8 cellular contexts compared by ENCODE assay signal in genomic region chr11:61917357-61918109, GRCh38. TPM values are rescaled to one million over a fixed set of nuclear protein-coding genes. Genes with fewer than 3 reads are reported as not detected.
DNase-seq lines count a peak whose midpoint lies in the region; ATAC-seq and TF ChIP-seq lines count a peak whose summit lies in the region.

TSS of gene RAB3IL1 (minus strand) at chr11:61917566. CDS start at chr11:61917367, 199 bp downstream.

- no peaks in the 10 kb centered on the region for H3K9me3 Mint-ChIP-seq in activated T-helper 1 cell treated with anti-CD3 and anti-CD28 coated beads, Interleukin-12 subunit alpha, Interleukin-12 subunit beta, Interleukin-2, Interleukin-4 antibody, amounts not matched to agents 30 ng/mL and 10 ng/mL and 1 ng/mL, durations not matched to agents 14 hours and 24 hours and 36 hours
- no peaks in the 10 kb centered on the region for H3K9me3 Mint-ChIP-seq in neural crest cell

- no peak for TF ChIP-seq POLR2A in HCT116 (IDR thresholded peaks at IDR 0.05; ENCODE audit: borderline replicate concordance, extremely low read depth, insufficient read depth, insufficient read length)
- TF ChIP-seq POLR2A in gastroesophageal sphincter (IDR thresholded peaks at IDR 0.05): peak; percentile 32 to 51

- no peak for TF ChIP-seq CTCF in HCT116 (IDR thresholded peaks at IDR 0.05 in 2 of 3, conservative IDR thresholded peaks at IDR 0.05 in 1 of 3; ENCODE audit: borderline replicate concordance in 1 of 3, insufficient read depth in 1 of 3, low read depth in 2 of 3, low read length in 2 of 3)
- peak in 2 of 4 experiments; percentile 8 to 11 for TF ChIP-seq CTCF in gastroesophageal sphincter (IDR thresholded peaks at IDR 0.05)
- no peak for TF ChIP-seq CTCF in neural crest cell (conservative IDR thresholded peaks at IDR 0.05)

- H3K9me3 ChIP-seq in HCT116 (ENCODE audit: control insufficient read depth in 1 of 2, insufficient read depth in 1 of 2, low read depth in 1 of 2, low read length in 2 of 2) (no peaks in the 10 kb centered on the region), gastroesophageal sphincter (no peaks in the 10 kb centered on the region)

- ATAC-seq in HCT116 (peak; percentile 86), gastroesophageal sphincter (peak; percentile 85), HG03520 (IDR thresholded peaks at IDR 0.05; ENCODE audit: unreplicated experiment) (no peak)

- CTCF ChIA-PET in HCT116 (lab: Charles Lee): interaction anchor here (0.7 kb wide), 1 partner anchor 190 kb away, joined by 3 read pairs; no protein-coding TSS in a partner anchor

- no TSS peak for BruUV-seq in HCT116 (replicated peaks; lab: Mats Ljungman, UMichigan)

- RAD21 ChIA-PET in HCT116 (lab: Charles Lee; ENCODE audit: low non-redundant PET in 1 of 2, low total read pairs in 2 of 2, uncharacterized antibody in 2 of 2, unreplicated experiment in 2 of 2): no interaction called here

- H3K4me3 ChIP-seq in HCT116 (replicated peaks in 1 of 2; ENCODE audit: low read depth in 1 of 2, low read length in 2 of 2) (peak within 1 kb of the TSS; percentile 51 to 64), gastroesophageal sphincter (peak within 1 kb of the TSS; percentile 45 to 82)

- H3K4me1 Mint-ChIP-seq in activated T-helper 1 cell treated with anti-CD3 and anti-CD28 coated beads, Interleukin-12 subunit alpha, Interleukin-12 subunit beta, Interleukin-2, Interleukin-4 antibody, amounts not matched to agents 30 ng/mL and 10 ng/mL and 1 ng/mL, durations not matched to agents 14 hours and 24 hours and 36 hours (ENCODE audit: low read depth): peaks cover 11% of the 10 kb centered on the region
- peaks cover 10% of the 10 kb centered on the region for H3K4me1 Mint-ChIP-seq in neural crest cell

- peak within 1 kb of the TSS; percentile 88 for H3K4me2 ChIP-seq in HCT116 (ENCODE audit: low read length)

- no peaks in the 10 kb centered on the region for H3K79me2 ChIP-seq in HCT116 (ENCODE audit: insufficient read depth, low read length)

- H3K36me3 ChIP-seq in HCT116 (ENCODE audit: control insufficient read depth in 1 of 2, insufficient read depth in 2 of 2, low read length in 2 of 2): no peaks in the 10 kb centered on the region
- no peaks in the 10 kb centered on the region for H3K36me3 ChIP-seq in gastroesophageal sphincter

- no peak for TF ChIP-seq RAD21 in HCT116 (IDR thresholded peaks at IDR 0.05; ENCODE audit: low read depth)

- peaks cover 4% of the 10 kb centered on the region for H3K36me3 Mint-ChIP-seq in activated T-helper 1 cell treated with anti-CD3 and anti-CD28 coated beads, Interleukin-12 subunit alpha, Interleukin-12 subunit beta, Interleukin-2, Interleukin-4 antibody, amounts not matched to agents 30 ng/mL and 10 ng/mL and 1 ng/mL, durations not matched to agents 14 hours and 24 hours and 36 hours (ENCODE audit: low read depth)
- no peaks in the 10 kb centered on the region for H3K36me3 Mint-ChIP-seq in neural crest cell (ENCODE audit: low read depth)

- POLR2A ChIA-PET in HCT116 (lab: Charles Lee): interaction anchor here (0.6 kb wide), 1 partner anchor 54 kb away, joined by 3 read pairs; no protein-coding TSS in a partner anchor

- peak within 1 kb of the TSS; percentile 33; the same call in 1 of the 2 replicates for H3K27ac ChIP-seq in HCT116 (ENCODE audit: low read depth, low read length)
- H3K27ac ChIP-seq in gastroesophageal sphincter: peak within 1 kb of the TSS in 3 of 4 donors; percentile 72 to 85 (median 82)

- H3K27me3 ChIP-seq in HCT116 (ENCODE audit: insufficient read depth, low read length) (no peaks in the 10 kb centered on the region), gastroesophageal sphincter (peaks cover 24% of the 10 kb centered on the region)

- peaks cover 41% of the 10 kb centered on the region for H3K27me3 Mint-ChIP-seq in activated T-helper 1 cell treated with anti-CD3 and anti-CD28 coated beads, Interleukin-12 subunit alpha, Interleukin-12 subunit beta, Interleukin-2, Interleukin-4 antibody, amounts not matched to agents 30 ng/mL and 10 ng/mL and 1 ng/mL, durations not matched to agents 14 hours and 24 hours and 36 hours (ENCODE audit: insufficient read depth)
- H3K27me3 Mint-ChIP-seq in neural crest cell (ENCODE audit: low read depth): peaks cover 63% of the 10 kb centered on the region

- peak within 1 kb of the TSS; percentile 83 for H3K4me3 Mint-ChIP-seq in activated T-helper 1 cell treated with anti-CD3 and anti-CD28 coated beads, Interleukin-12 subunit alpha, Interleukin-12 subunit beta, Interleukin-2, Interleukin-4 antibody, amounts not matched to agents 30 ng/mL and 10 ng/mL and 1 ng/mL, durations not matched to agents 14 hours and 24 hours and 36 hours
- peak within 1 kb of the TSS; percentile 83 for H3K4me3 Mint-ChIP-seq in neural crest cell

- H4K20me1 ChIP-seq in HCT116 (ENCODE audit: insufficient read depth): no peaks in the 10 kb centered on the region

- intact Hi-C loops in HCT116 (cut with micrococcal nuclease): no loop called here
- intact Hi-C loops in activated T-helper 1 cell treated with anti-CD3 and anti-CD28 coated beads, Interleukin-12 subunit alpha, Interleukin-12 subunit beta, Interleukin-2, Interleukin-4 antibody, amounts not matched to agents 30 ng/mL and 10 ng/mL and 1 ng/mL, durations not matched to agents 14 hours and 24 hours and 36 hours (cut with micrococcal nuclease): no loop called here

- H3K9me2 ChIP-seq in HCT116 (ENCODE audit: insufficient read depth): no peaks in the 10 kb centered on the region

- no peak for TF ChIP-seq EP300 in gastroesophageal sphincter (IDR thresholded peaks at IDR 0.05)

- peak; percentile 94 for DNase-seq in AG20443 (ENCODE audit: low spot score)
- DNase-seq in HCT116 (ENCODE audit: low read depth, low spot score): no peak
- no peak for DNase-seq in activated T-helper 1 cell treated with anti-CD3 and anti-CD28 coated beads, Interleukin-12 subunit alpha, Interleukin-12 subunit beta, Interleukin-2, Interleukin-4 antibody, amounts not matched to agents 30 ng/mL and 10 ng/mL and 1 ng/mL, durations not matched to agents 14 hours and 24 hours and 36 hours (ENCODE audit: low spot score)
- peak; percentile 47 for DNase-seq in neural crest cell (ENCODE audit: low read depth, low spot score)
- no peak for DNase-seq in SHP77 (lab: John Stamatoyannopoulos, UW)
- DNase-seq in MV-4-11 (lab: John Stamatoyannopoulos, UW): no peak

- H2AFZ ChIP-seq in HCT116 (ENCODE audit: low read depth, low read length, poor library complexity, severe bottlenecking): peak within 1 kb of the TSS; percentile 78

- H3K27ac Mint-ChIP-seq in activated T-helper 1 cell treated with anti-CD3 and anti-CD28 coated beads, Interleukin-12 subunit alpha, Interleukin-12 subunit beta, Interleukin-2, Interleukin-4 antibody, amounts not matched to agents 30 ng/mL and 10 ng/mL and 1 ng/mL, durations not matched to agents 14 hours and 24 hours and 36 hours: no peak within 1 kb of the TSS
- no peak within 1 kb of the TSS for H3K27ac Mint-ChIP-seq in neural crest cell (ENCODE audit: unreplicated experiment)

- H3K9ac ChIP-seq in HCT116 (ENCODE audit: low read length): peak within 1 kb of the TSS; percentile 65

- 5 to 10% methylated on average over 6 to 7 of the region's 68 CpGs for WGBS in gastroesophageal sphincter (ENCODE audit: low coverage in 1 of 2), 2 donors

- H3K4me1 ChIP-seq in HCT116 (ENCODE audit: control insufficient read depth in 1 of 2, insufficient read depth in 2 of 2, low read length in 2 of 2) (peaks cover 5 to 16% of the 10 kb centered on the region in 2 experiments; a peak in 3 of 4 replicates), gastroesophageal sphincter (peaks cover 0 to 83% (median 17%) of the 10 kb centered on the region in 3 donors)

TF ChIP-seq in HCT116, 20 proteins besides CTCF, POLR2A, EP300 and RAD21:
- TF ChIP-seq EZH2 (IDR thresholded peaks at IDR 0.05) (no peak), SRF (IDR thresholded peaks at IDR 0.05; ENCODE audit: low read depth) (no peak), ELF1 (IDR thresholded peaks at IDR 0.05; ENCODE audit: borderline replicate concordance, low read depth) (no peak), POLR2AphosphoS5 (IDR thresholded peaks at IDR 0.05; ENCODE audit: low read depth, low read length) (peak; percentile 46; the same call in 1 of the 2 replicates), ZFX (IDR thresholded peaks at IDR 0.05) (peak; percentile 43; the same call in 1 of the 2 replicates)
TF ChIP-seq in HCT116: peak in this region for 2.

RNA-seq across cellular contexts. Expression of gene RAB3IL1, which starts in this region (rescaled TPM):
- total RNA-seq in HCT116 (2021; ENCODE audit: unreplicated experiment) (18.1 TPM), gastroesophageal sphincter (10 to 100 TPM; 11.5 to 22.1 (median 14.7) TPM), neural crest cell (1.0 and 3.4 TPM in 2 replicates)
- polyA plus RNA-seq in HCT116 (2012): 13.2 and 13.7 TPM in 2 replicates
- 0.23 and 0.24 TPM in 2 replicates for total RNA-seq in activated T-helper 1 cell treated with anti-CD3 and anti-CD28 coated beads, Interleukin-12 subunit alpha, Interleukin-12 subunit beta, Interleukin-2, Interleukin-4 antibody, amounts not matched to agents 30 ng/mL and 10 ng/mL and 1 ng/mL, durations not matched to agents 14 hours and 24 hours and 36 hours

Comparison
In these comparisons a context has a peak if more than half of its experiments do, and no peak if none do; other contexts are left out.
1. DNase-seq: peak in AG20443 (single experiment) and neural crest cell (single experiment); none in HCT116 (single experiment), activated T-helper 1 cell treated with anti-CD3 and anti-CD28 coated beads, Interleukin-12 subunit alpha, Interleukin-12 subunit beta, Interleukin-2, Interleukin-4 antibody, amounts not matched to agents 30 ng/mL and 10 ng/mL and 1 ng/mL, durations not matched to agents 14 hours and 24 hours and 36 hours (single experiment), SHP77 (0 of 2) and MV-4-11 (single experiment).